In genomic region chrX:17438221-17438620, GRCh38 we compare ENCODE assay signal across 31 cellular contexts.
"Had no signal": no experiment of that assay in that cellular context is flagged by ENCODE, and none has a peak within 500 bp of the region (broad histone marks: within the 10 kb centered on the region; RNA-seq: fewer than 3 reads in every experiment).

No MANE protein-coding gene starts in this region.

- H3K4me1 ChIP-seq: adrenal gland, ascending aorta had no signal

- ATAC-seq: activated CD8-positive, alpha-beta T cell treated with anti-CD3 and anti-CD28 coated beads for 36 hours; activated naive CD4-positive, alpha-beta T cell treated with anti-CD3 and anti-CD28 coated beads, Interleukin-2, amount 50 U/mL, for 72 hours; activated T-cell treated with anti-CD3 and anti-CD28 coated beads, Interleukin-2, amount 50 U/mL, for 4 hours; activated T-cell treated with anti-CD3 and anti-CD28 coated beads, Interleukin-2, amount 50 U/mL, for 72 hours; activated T-helper 17 cell treated with anti-CD3 and anti-CD28 coated beads, Interleukin-2, amount 50 U/mL, for 72 hours had no signal

- H3K4me3 ChIP-seq: adrenal gland, ascending aorta, cardiac muscle cell had no signal

- H3K9me3 ChIP-seq: adrenal gland, ascending aorta had no signal

- H3K27me3 ChIP-seq: ascending aorta, cardiac muscle cell had no signal

- H3K27ac ChIP-seq: adrenal gland, ascending aorta, cardiac muscle cell, VCaP had no signal

- H3K36me3 ChIP-seq: adrenal gland, ascending aorta, cardiac muscle cell had no signal

- DNase-seq: activated B cell treated with CpG ODN at 0.5 μM for 24 hours; activated CD4-positive, alpha-beta memory T cell treated with anti-CD3 and anti-CD28 coated beads for 36 hours; activated CD4-positive, alpha-beta T cell treated with anti-CD3 and anti-CD28 coated beads for 4 hours; activated CD4-positive, alpha-beta T cell treated with anti-CD3 and anti-CD28 coated beads, Interleukin-2, amount 10 ng/mL, durations not matched to agents 24 days and 14 days; activated CD4-positive, alpha-beta T cell treated with anti-CD3 and anti-CD28 coated beads, Interleukin-2, amount 50 U/mL, for 1 hour; activated CD4-positive, alpha-beta T cell treated with anti-CD3 and anti-CD28 coated beads, Interleukin-2, amount 50 U/mL, for 4 hours; activated CD4-positive, CD25-positive, alpha-beta regulatory T cell treated with anti-CD3 and anti-CD28 coated beads, Interleukin-2, amount 50 U/mL, for 72 hours; activated CD8-positive, alpha-beta memory T cell treated with anti-CD3 and anti-CD28 coated beads, Interleukin-2, amount 50 U/mL, for 4 hours; activated CD8-positive, alpha-beta T cell treated with anti-CD3 and anti-CD28 coated beads for 36 hours; activated effector memory CD4-positive, alpha-beta T cell treated with anti-CD3 and anti-CD28 coated beads, Interleukin-2, amount 50 U/mL, for 16 hours; activated gamma-delta T cell treated with Interleukin-2 at 50 U/mL for 16 hours; activated naive CD4-positive, alpha-beta T cell; activated naive CD4-positive, alpha-beta T cell treated with anti-CD3 and anti-CD28 coated beads for 36 hours; activated naive CD4-positive, alpha-beta T cell treated with anti-CD3 and anti-CD28 coated beads, Interleukin-2, amount 50 U/mL, for 16 hours; activated naive CD8-positive, alpha-beta T cell treated with anti-CD3 and anti-CD28 coated beads for 36 hours; activated T-cell treated with anti-CD3 and anti-CD28 coated beads for 4 hours; activated T-cell treated with anti-CD3 and anti-CD28 coated beads, Interleukin-2, amount 50 U/mL, for 1 hour; activated T-cell treated with anti-CD3 and anti-CD28 coated beads, Interleukin-2, amount 50 U/mL, for 4 hours; activated T-cell treated with anti-CD3 and anti-CD28 coated beads, Interleukin-2, amount 50 U/mL, for 72 hours; adrenal gland; amygdala; anterior cingulate cortex; caudate nucleus; cerebellar nuclear complex; T-helper 2 cell; T-helper 9 cell had no signal
